Comparison of ENCODE assay signal across 1 cellular context in the genomic region with DNA sequence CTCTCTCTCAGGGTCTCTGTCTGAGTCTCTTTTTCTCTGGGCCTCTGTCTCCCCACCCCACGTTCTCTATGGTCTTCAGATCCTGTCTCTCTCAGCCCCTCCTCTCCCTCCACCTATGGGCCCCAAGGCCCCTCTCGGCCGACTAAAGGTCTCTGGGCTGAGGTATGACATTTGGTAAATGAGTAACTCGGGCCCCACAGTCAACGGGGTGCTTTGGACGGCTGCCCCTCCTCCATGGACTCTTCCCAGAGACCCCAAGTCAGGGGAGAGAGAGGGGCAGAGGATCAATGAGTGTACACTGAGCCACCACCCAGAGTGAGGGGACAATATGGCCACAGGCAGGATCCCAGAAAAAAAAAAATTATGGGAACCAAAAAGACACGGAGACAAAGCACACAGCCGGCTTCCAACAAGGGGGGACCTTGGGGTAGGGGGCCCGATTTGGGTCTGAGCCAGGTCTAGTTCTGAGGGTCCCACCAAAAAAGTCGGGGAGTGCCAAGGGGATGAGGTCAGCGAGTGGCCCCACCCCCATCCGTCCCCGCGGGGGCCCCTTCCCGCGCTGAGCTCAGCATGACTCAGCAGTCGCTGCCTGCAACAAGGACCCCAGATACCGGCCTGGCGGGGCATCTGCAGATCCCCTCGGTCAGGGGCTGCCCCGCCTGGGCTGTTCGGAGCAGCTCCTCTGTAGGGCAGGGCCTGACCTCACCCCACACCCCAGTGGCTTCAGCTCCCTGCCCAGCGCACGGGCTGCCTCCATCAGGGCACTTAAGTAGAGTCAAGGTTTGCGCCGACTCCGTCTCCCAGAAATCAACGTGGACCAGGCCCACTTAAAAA.
A peak's percentile ranks its signal among the peaks of the same experiment; 100 is the strongest.
TF ChIP-seq lines count a peak whose summit lies in the region.

No MANE protein-coding gene starts in this region.

TF ChIP-seq in K562, 482 proteins besides CTCF, POLR2A, EP300 and RAD21 (continued from another document and continues in another):
- TF ChIP-seq HBP1 (CRISPR knock-in tag; IDR thresholded peaks at IDR 0.05) = 0 out of 2 replicates have a peak, but pooled peaks have one; percentile 8
- TF ChIP-seq ZKSCAN1 (IDR thresholded peaks at IDR 0.05; ENCODE audit: low read depth, low read length) = no peak; the same call in none of the 2 replicates
- no peak for TF ChIP-seq MTF1 (CRISPR knock-in tag; IDR thresholded peaks at IDR 0.05; ENCODE audit: borderline replicate concordance)
- no peak for TF ChIP-seq MLX (CRISPR knock-in tag; conservative IDR thresholded peaks at IDR 0.05)
- TF ChIP-seq GABPA (tag; conservative IDR thresholded peaks at IDR 0.05; ENCODE audit: low read depth) = peak; percentile 23
- TF ChIP-seq SAFB2 (IDR thresholded peaks at IDR 0.05; ENCODE audit: borderline replicate concordance, low read depth, low read length, severe bottlenecking) = no peak
- no peak for TF ChIP-seq RBM17 (IDR thresholded peaks at IDR 0.05; ENCODE audit: borderline replicate concordance, low read depth, low read length)
- no peak for TF ChIP-seq ZNF140 (CRISPR knock-in tag; IDR thresholded peaks at IDR 0.05)
- no peak for TF ChIP-seq NCOA6 (IDR thresholded peaks at IDR 0.05)
- TF ChIP-seq, protein P1, sequence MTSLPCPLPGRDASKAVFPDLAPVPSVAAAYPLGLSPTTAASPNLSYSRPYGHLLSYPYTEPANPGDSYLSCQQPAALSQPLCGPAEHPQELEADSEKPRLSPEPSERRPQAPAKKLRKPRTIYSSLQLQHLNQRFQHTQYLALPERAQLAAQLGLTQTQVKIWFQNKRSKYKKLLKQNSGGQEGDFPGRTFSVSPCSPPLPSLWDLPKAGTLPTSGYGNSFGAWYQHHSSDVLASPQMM (CRISPR knock-in tag; IDR thresholded peaks at IDR 0.05) = no peak
- peak; percentile 50; the same call in 1 of the 2 replicates for TF ChIP-seq TCF15 (CRISPR knock-in tag; IDR thresholded peaks at IDR 0.05)
- TF ChIP-seq SRSF3 (IDR thresholded peaks at IDR 0.05; ENCODE audit: insufficient read depth, low read length) = peak; percentile 72; the same call in 1 of the 2 replicates
- TF ChIP-seq, protein P2, sequence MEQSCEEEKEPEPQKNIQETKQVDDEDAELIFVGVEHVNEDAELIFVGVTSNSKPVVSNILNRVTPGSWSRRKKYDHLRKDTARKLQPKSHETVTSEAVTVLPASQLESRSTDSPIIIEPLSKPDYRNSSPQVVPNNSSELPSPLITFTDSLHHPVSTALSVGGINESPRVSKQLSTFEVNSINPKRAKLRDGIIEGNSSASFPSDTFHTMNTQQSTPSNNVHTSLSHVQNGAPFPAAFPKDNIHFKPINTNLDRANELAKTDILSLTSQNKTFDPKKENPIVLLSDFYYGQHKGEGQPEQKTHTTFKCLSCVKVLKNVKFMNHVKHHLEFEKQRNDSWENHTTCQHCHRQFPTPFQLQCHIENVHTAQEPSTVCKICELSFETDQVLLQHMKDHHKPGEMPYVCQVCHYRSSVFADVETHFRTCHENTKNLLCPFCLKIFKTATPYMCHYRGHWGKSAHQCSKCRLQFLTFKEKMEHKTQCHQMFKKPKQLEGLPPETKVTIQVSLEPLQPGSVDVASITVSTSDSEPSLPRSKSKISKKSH (CRISPR knock-in tag; IDR thresholded peaks at IDR 0.05) = no peak
- TF ChIP-seq SIN3A (IDR thresholded peaks at IDR 0.05; ENCODE audit: borderline replicate concordance in 2 of 2, control insufficient read depth in 1 of 2, low read depth in 2 of 2, low read length in 2 of 2) = no peak; a peak in 1 of 4 replicates
- TF ChIP-seq SP2 (IDR thresholded peaks at IDR 0.05; ENCODE audit: extremely low read depth, low read depth, low read length, poor library complexity, severe bottlenecking) = no peak
- no peak for TF ChIP-seq SAFB (IDR thresholded peaks at IDR 0.05; ENCODE audit: borderline replicate concordance, low read depth, low read length)
- peak; percentile 77; the same call in 1 of the 2 replicates for TF ChIP-seq DDX20 (tag; IDR thresholded peaks at IDR 0.05; ENCODE audit: low read depth)
- TF ChIP-seq BACH1 (tag; IDR thresholded peaks at IDR 0.05) = peak; percentile 100
- TF ChIP-seq THRB (CRISPR knock-in tag; conservative IDR thresholded peaks at IDR 0.05) = no peak; the same call in 1 of the 2 replicates
- TF ChIP-seq SAP30 (IDR thresholded peaks at IDR 0.05; ENCODE audit: borderline replicate concordance, insufficient read depth, low read depth, low read length, poor library complexity, severe bottlenecking) = no peak
- TF ChIP-seq ZNF12 (CRISPR knock-in tag; IDR thresholded peaks at IDR 0.05) = no peak
- TF ChIP-seq, protein P3, sequence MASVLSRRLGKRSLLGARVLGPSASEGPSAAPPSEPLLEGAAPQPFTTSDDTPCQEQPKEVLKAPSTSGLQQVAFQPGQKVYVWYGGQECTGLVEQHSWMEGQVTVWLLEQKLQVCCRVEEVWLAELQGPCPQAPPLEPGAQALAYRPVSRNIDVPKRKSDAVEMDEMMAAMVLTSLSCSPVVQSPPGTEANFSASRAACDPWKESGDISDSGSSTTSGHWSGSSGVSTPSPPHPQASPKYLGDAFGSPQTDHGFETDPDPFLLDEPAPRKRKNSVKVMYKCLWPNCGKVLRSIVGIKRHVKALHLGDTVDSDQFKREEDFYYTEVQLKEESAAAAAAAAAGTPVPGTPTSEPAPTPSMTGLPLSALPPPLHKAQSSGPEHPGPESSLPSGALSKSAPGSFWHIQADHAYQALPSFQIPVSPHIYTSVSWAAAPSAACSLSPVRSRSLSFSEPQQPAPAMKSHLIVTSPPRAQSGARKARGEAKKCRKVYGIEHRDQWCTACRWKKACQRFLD (CRISPR knock-in tag; IDR thresholded peaks at IDR 0.05) = peak; percentile 96
- TF ChIP-seq CREB3L1 (IDR thresholded peaks at IDR 0.05; ENCODE audit: borderline replicate concordance, low read depth) = no peak
- TF ChIP-seq TCF3 (CRISPR knock-in tag; IDR thresholded peaks at IDR 0.05) = peak; percentile 33; the same call in 1 of the 2 replicates
- no peak for TF ChIP-seq XRCC4 (IDR thresholded peaks at IDR 0.05; ENCODE audit: extremely low read depth, insufficient read depth, insufficient read length)
- TF ChIP-seq FOS (IDR thresholded peaks at IDR 0.05; ENCODE audit: extremely low read depth, insufficient read length) = no peak
- no peak for TF ChIP-seq ATF1 (CRISPR knock-in tag; IDR thresholded peaks at IDR 0.05)
- TF ChIP-seq ATF1 (tag; IDR thresholded peaks at IDR 0.05) = peak; percentile 91
- TF ChIP-seq ZNF584 (CRISPR knock-in tag; IDR thresholded peaks at IDR 0.05; ENCODE audit: low read depth) = peak; percentile 22; the same call in 1 of the 2 replicates
- TF ChIP-seq, protein P4, sequence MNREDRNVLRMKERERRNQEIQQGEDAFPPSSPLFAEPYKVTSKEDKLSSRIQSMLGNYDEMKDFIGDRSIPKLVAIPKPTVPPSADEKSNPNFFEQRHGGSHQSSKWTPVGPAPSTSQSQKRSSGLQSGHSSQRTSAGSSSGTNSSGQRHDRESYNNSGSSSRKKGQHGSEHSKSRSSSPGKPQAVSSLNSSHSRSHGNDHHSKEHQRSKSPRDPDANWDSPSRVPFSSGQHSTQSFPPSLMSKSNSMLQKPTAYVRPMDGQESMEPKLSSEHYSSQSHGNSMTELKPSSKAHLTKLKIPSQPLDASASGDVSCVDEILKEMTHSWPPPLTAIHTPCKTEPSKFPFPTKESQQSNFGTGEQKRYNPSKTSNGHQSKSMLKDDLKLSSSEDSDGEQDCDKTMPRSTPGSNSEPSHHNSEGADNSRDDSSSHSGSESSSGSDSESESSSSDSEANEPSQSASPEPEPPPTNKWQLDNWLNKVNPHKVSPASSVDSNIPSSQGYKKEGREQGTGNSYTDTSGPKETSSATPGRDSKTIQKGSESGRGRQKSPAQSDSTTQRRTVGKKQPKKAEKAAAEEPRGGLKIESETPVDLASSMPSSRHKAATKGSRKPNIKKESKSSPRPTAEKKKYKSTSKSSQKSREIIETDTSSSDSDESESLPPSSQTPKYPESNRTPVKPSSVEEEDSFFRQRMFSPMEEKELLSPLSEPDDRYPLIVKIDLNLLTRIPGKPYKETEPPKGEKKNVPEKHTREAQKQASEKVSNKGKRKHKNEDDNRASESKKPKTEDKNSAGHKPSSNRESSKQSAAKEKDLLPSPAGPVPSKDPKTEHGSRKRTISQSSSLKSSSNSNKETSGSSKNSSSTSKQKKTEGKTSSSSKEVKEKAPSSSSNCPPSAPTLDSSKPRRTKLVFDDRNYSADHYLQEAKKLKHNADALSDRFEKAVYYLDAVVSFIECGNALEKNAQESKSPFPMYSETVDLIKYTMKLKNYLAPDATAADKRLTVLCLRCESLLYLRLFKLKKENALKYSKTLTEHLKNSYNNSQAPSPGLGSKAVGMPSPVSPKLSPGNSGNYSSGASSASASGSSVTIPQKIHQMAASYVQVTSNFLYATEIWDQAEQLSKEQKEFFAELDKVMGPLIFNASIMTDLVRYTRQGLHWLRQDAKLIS (CRISPR knock-in tag; IDR thresholded peaks at IDR 0.05) = peak; percentile 77; the same call in 1 of the 2 replicates
- TF ChIP-seq, protein P5, sequence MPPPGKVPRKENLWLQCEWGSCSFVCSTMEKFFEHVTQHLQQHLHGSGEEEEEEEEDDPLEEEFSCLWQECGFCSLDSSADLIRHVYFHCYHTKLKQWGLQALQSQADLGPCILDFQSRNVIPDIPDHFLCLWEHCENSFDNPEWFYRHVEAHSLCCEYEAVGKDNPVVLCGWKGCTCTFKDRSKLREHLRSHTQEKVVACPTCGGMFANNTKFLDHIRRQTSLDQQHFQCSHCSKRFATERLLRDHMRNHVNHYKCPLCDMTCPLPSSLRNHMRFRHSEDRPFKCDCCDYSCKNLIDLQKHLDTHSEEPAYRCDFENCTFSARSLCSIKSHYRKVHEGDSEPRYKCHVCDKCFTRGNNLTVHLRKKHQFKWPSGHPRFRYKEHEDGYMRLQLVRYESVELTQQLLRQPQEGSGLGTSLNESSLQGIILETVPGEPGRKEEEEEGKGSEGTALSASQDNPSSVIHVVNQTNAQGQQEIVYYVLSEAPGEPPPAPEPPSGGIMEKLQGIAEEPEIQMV (tag; conservative IDR thresholded peaks at IDR 0.05; ENCODE audit: low read depth) = 0 out of 2 replicates have a peak, but pooled peaks have one; percentile 16
- TF ChIP-seq GTF2E2 (tag; IDR thresholded peaks at IDR 0.05) = no peak
- no peak for TF ChIP-seq MEF2A (IDR thresholded peaks at IDR 0.05; ENCODE audit: control insufficient read depth, low read depth, low read length)
- TF ChIP-seq RFX5 (IDR thresholded peaks at IDR 0.05; ENCODE audit: low read depth, low read length) = no peak
- no peak for TF ChIP-seq ETV6 (IDR thresholded peaks at IDR 0.05; ENCODE audit: borderline replicate concordance in 1 of 2, low read depth in 2 of 2, low read length in 1 of 2)
- TF ChIP-seq ETV6 (CRISPR knock-in tag; IDR thresholded peaks at IDR 0.05; ENCODE audit: borderline replicate concordance) = no peak
- no peak for TF ChIP-seq ZNF830 (CRISPR knock-in tag; IDR thresholded peaks at IDR 0.05)
- no peak for TF ChIP-seq ZBTB5 (IDR thresholded peaks at IDR 0.05)
